ENCODE assay signal across 16 cellular contexts in the genomic region with DNA sequence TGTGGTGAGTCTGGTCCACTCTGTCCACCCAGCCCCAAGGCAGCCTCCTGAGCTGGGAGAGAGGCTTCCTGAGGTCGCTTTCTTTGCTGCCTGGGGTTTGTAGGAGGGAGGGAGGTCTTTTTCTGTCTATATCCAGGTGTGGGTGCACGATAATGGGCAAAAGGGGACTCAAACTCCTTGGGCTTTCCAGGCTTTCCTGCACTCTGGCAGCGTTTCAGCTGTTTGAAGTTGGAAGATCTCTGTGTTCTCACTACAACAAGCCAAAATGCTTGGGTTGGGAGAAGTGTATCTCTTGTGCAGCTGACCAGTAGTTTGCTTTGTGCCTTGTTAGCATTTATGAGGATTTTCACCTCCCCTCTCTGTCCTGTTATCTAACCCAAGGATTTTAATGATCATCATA.
DNase-seq lines count a peak whose midpoint lies in the region; TF ChIP-seq lines count a peak whose summit lies in the region.
"Had no signal": no experiment of that assay in that cellular context is flagged by ENCODE, and none has a peak within 500 bp of the region (broad histone marks: within the 10 kb centered on the region; RNA-seq: fewer than 3 reads in every experiment).

No MANE protein-coding gene starts in this region.

- H3K27me3 ChIP-seq in testis (no peaks in the 10 kb centered on the region), Caco-2 (replicated peaks; ENCODE audit: control insufficient read depth, insufficient read depth, low read length) (no peaks in the 10 kb centered on the region), trophoblast cell (ENCODE audit: insufficient read depth, low read length) (no peaks in the 10 kb centered on the region)

- H3K36me3 ChIP-seq in testis (ENCODE audit: low read depth, missing control alignments), result no peaks in the 10 kb centered on the region
- no peaks in the 10 kb centered on the region for H3K36me3 ChIP-seq in Caco-2 (ENCODE audit: control insufficient read depth, insufficient read depth, low read length)
- no peaks in the 10 kb centered on the region for H3K36me3 ChIP-seq in trophoblast cell (ENCODE audit: control insufficient read depth in 1 of 2, insufficient read depth in 2 of 2, low read length in 2 of 2)
- H3K36me3 ChIP-seq: BLaER1 treated with 17β-estradiol and CSF1 and Interleukin-3, amounts not matched to agents 10 nM and 100 nM had no signal

- 40% methylated on average over 1 to 3 of the region's 3 CpGs for WGBS in testis, 2 donors
- no CpG with 5 or more reads among the region's 3 CpGs for WGBS in trophoblast cell (ENCODE audit: extremely low coverage, insufficient coverage, insufficient read length)

- no TSS peak for BruUV-seq in Caco-2 (replicated peaks; lab: Mats Ljungman, UMichigan)

- H3K9me3 Mint-ChIP-seq in mesothelial cell of epicardium, result no peaks in the 10 kb centered on the region
- H3K9me3 Mint-ChIP-seq in Caco-2 (ENCODE audit: unreplicated experiment), result no peaks in the 10 kb centered on the region
- H3K9me3 Mint-ChIP-seq: GM23338, H9 had no signal

- no peak for TF ChIP-seq POLR2A in testis (IDR thresholded peaks at IDR 0.05)

- no peak overlapping the region for H3K4ac ChIP-seq in trophoblast cell (ENCODE audit: low read depth, low read length)

- H3K4me1 ChIP-seq in testis (peaks cover 3% of the 10 kb centered on the region), Caco-2 (no peaks in the 10 kb centered on the region), trophoblast cell (ENCODE audit: control insufficient read depth in 1 of 2, insufficient read depth in 2 of 2, low read length in 2 of 2) (no peaks in the 10 kb centered on the region)

- H3K27me3 Mint-ChIP-seq in mesothelial cell of epicardium (ENCODE audit: low read depth), result peaks cover 30% of the 10 kb centered on the region
- H3K27me3 Mint-ChIP-seq in Caco-2 (ENCODE audit: insufficient read depth, unreplicated experiment), result peaks cover 6% of the 10 kb centered on the region
- H3K27me3 Mint-ChIP-seq: B cell; CD4-positive, CD25-positive, alpha-beta regulatory T cell had no signal

- no peak overlapping the region for H3K4me3 Mint-ChIP-seq in mesothelial cell of epicardium
- H3K4me3 Mint-ChIP-seq in Caco-2 (ENCODE audit: unreplicated experiment), result no peak overlapping the region
- H3K4me3 Mint-ChIP-seq: B cell; CD4-positive, CD25-positive, alpha-beta regulatory T cell; GM23338; H9 had no signal

- no peak overlapping the region for H3K23ac ChIP-seq in trophoblast cell (ENCODE audit: low read length)

- H2BK120ac ChIP-seq in trophoblast cell (ENCODE audit: insufficient read depth, low read length, poor library complexity), result no peak overlapping the region

- DNase-seq in A172 (ENCODE audit: low spot score), result peak; percentile 9
- DNase-seq in LNCaP clone FGC (ENCODE audit: low read depth), result peak; percentile 69
- no peak for DNase-seq in mesothelial cell of epicardium (ENCODE audit: low spot score in 2 of 2, unreplicated experiment in 2 of 2)
- DNase-seq in testis, result peak; percentile 34
- no peak for DNase-seq in H4 (ENCODE audit: low spot score)
- DNase-seq in Caco-2, result no peak
- DNase-seq in trophoblast cell, result no peak
- DNase-seq: CD4-positive, CD25-positive, alpha-beta regulatory T cell; DMS153; DMS79; GF-D8; H9 had no signal

- H3K4me3 ChIP-seq in LNCaP clone FGC (ENCODE audit: low read depth, low read length) (no peak overlapping the region), testis (no peak overlapping the region), Caco-2 (ENCODE audit: low read depth, low read length) (no peak overlapping the region), trophoblast cell (ENCODE audit: low read depth, low read length) (no peak overlapping the region)
- H3K4me3 ChIP-seq: BLaER1 treated with 17β-estradiol and CSF1 and Interleukin-3, amounts not matched to agents 10 nM and 100 nM; GM23338 had no signal

- H3K27ac Mint-ChIP-seq in mesothelial cell of epicardium, result peak overlapping the region; percentile 5
- no peak overlapping the region for H3K27ac Mint-ChIP-seq in Caco-2 (ENCODE audit: unreplicated experiment)
- H3K27ac Mint-ChIP-seq: B cell; CD4-positive, CD25-positive, alpha-beta regulatory T cell; GM23338; H9 had no signal

- no peak overlapping the region for H4K12ac ChIP-seq in trophoblast cell (ENCODE audit: low read depth, low read length)

- H3K9me3 ChIP-seq in testis (no peaks in the 10 kb centered on the region), Caco-2 (no peaks in the 10 kb centered on the region), trophoblast cell (ENCODE audit: insufficient read depth, low read depth, low read length) (no peaks in the 10 kb centered on the region)
- H3K9me3 ChIP-seq: BLaER1 treated with 17β-estradiol and CSF1 and Interleukin-3, amounts not matched to agents 10 nM and 100 nM had no signal

- peak overlapping the region; percentile 30 to 39 for H3K27ac ChIP-seq in testis
- no peak overlapping the region for H3K27ac ChIP-seq in trophoblast cell (ENCODE audit: low read depth, low read length)
- H3K27ac ChIP-seq: 22Rv1; BLaER1 treated with 17β-estradiol and CSF1 and Interleukin-3, amounts not matched to agents 10 nM and 100 nM had no signal

- no peaks in the 10 kb centered on the region for H3K79me2 ChIP-seq in trophoblast cell (ENCODE audit: control insufficient read depth, insufficient read depth, low read length, poor library complexity)

- H3K4me2 ChIP-seq in trophoblast cell (ENCODE audit: low read length), result no peak overlapping the region
- H3K4me2 ChIP-seq: BLaER1 treated with 17β-estradiol and CSF1 and Interleukin-3, amounts not matched to agents 10 nM and 100 nM; GM23338 had no signal

- TF ChIP-seq CTCF in LNCaP clone FGC (IDR thresholded peaks at IDR 0.05; ENCODE audit: control insufficient read depth, extremely low read depth, insufficient read depth) (no peak), mesothelial cell of epicardium (IDR thresholded peaks at IDR 0.05; ENCODE audit: unreplicated experiment) (no peak), testis (IDR thresholded peaks at IDR 0.05) (no peak), Caco-2 (IDR thresholded peaks at IDR 0.05; ENCODE audit: insufficient read depth in 1 of 2, low read depth in 1 of 2, low read length in 1 of 2, severe bottlenecking in 1 of 2, unreplicated experiment in 1 of 2) (no peak)

- H3K79me1 ChIP-seq in trophoblast cell (ENCODE audit: low read length), result no peaks in the 10 kb centered on the region

- no peak overlapping the region for H2AFZ ChIP-seq in trophoblast cell (ENCODE audit: insufficient read depth, low read length, poor library complexity)
- H2AFZ ChIP-seq: GM23338 had no signal

- no peak overlapping the region for H4K91ac ChIP-seq in trophoblast cell (ENCODE audit: low read depth, low read length)

- no peak overlapping the region for H2BK12ac ChIP-seq in trophoblast cell (ENCODE audit: low read length)

- intact Hi-C loops in testis (cut with DNase I; ENCODE audit: low total_unique reads), result no loop called here
- intact Hi-C loops in Caco-2 (cut with micrococcal nuclease; ENCODE audit: unreplicated experiment), result no loop called here

- CTCF ChIA-PET in Caco-2 (lab: Charles Lee), result no interaction called here

- no peak overlapping the region for H2BK5ac ChIP-seq in trophoblast cell (ENCODE audit: low read depth, low read length, poor library complexity)

- no peak overlapping the region for H4K8ac ChIP-seq in trophoblast cell (ENCODE audit: low read depth, low read length)

- H3K4me1 Mint-ChIP-seq in mesothelial cell of epicardium (peaks cover 53% of the 10 kb centered on the region), Caco-2 (ENCODE audit: low read depth, unreplicated experiment) (no peaks in the 10 kb centered on the region)
- H3K4me1 Mint-ChIP-seq: B cell; CD4-positive, CD25-positive, alpha-beta regulatory T cell; GM23338 had no signal

- no peak overlapping the region for H3K14ac ChIP-seq in trophoblast cell (ENCODE audit: low read length)

- no peak overlapping the region for H2AK5ac ChIP-seq in trophoblast cell (ENCODE audit: low read length)

- H3K36me3 Mint-ChIP-seq in mesothelial cell of epicardium, result no peaks in the 10 kb centered on the region
- H3K36me3 Mint-ChIP-seq in Caco-2 (ENCODE audit: insufficient read depth, unreplicated experiment), result no peaks in the 10 kb centered on the region
- H3K36me3 Mint-ChIP-seq: CD4-positive, CD25-positive, alpha-beta regulatory T cell had no signal

- POLR2A ChIA-PET in Caco-2 (lab: Charles Lee), result no interaction called here

- no peak overlapping the region for H3K9ac ChIP-seq in trophoblast cell (ENCODE audit: low read length)
- H3K9ac ChIP-seq: BLaER1 treated with 17β-estradiol and CSF1 and Interleukin-3, amounts not matched to agents 10 nM and 100 nM had no signal

- no peak overlapping the region for H3K18ac ChIP-seq in trophoblast cell (ENCODE audit: low read length)

Comparison
In these comparisons a context has a peak if more than half of its experiments do, and no peak if none do; other contexts are left out.
1. DNase-seq: peak in A172 (single experiment), LNCaP clone FGC (single experiment) and testis (single experiment); none in mesothelial cell of epicardium (0 of 2), H4 (single experiment), Caco-2 (0 of 2) and trophoblast cell (0 of 2).